ENCODE assay signal across 8 cellular contexts in genomic region chr5:132065351-132065937, GRCh38. TPM values are rescaled to one million over a fixed set of nuclear protein-coding genes. Genes with fewer than 3 reads are reported as not detected.
A peak's percentile ranks its signal among the peaks of the same experiment; 100 is the strongest.
DNase-seq lines count a peak whose midpoint lies in the region; ATAC-seq and TF ChIP-seq lines count a peak whose summit lies in the region.

No MANE protein-coding gene starts in this region.

- peaks cover 19% of the 10 kb centered on the region for H3K4me1 Mint-ChIP-seq in activated naive CD4-positive, alpha-beta T cell treated with anti-CD3 and anti-CD28 coated beads, Interleukin-2, amount 10 ng/mL, durations not matched to agents 7 days and 5 days

- H3K9me3 ChIP-seq in Peyer's patch (no peaks in the 10 kb centered on the region), heart left ventricle (no peaks in the 10 kb centered on the region)

- 56 to 64% (median 61%) methylated on average over 4 of the region's 4 CpGs for WGBS in heart left ventricle, 4 donors

- CTCF ChIA-PET in activated naive CD4-positive, alpha-beta T cell treated with anti-CD3 and anti-CD28 coated beads, Interleukin-2, amount 10 ng/mL, durations not matched to agents 7 days and 5 days (lab: Charles Lee), result interaction anchor here (0.6 to 5.7 kb wide), 12 partner anchors 28 to 435 kb away, joined by 3 to 64 read pairs (median 6); partner anchors contain the start of gene SLC22A5

- H3K36me3 ChIP-seq in Peyer's patch, result no peaks in the 10 kb centered on the region
- H3K36me3 ChIP-seq in heart left ventricle, result no peaks in the 10 kb centered on the region

- peak; percentile 40 to 73 (median 50) for ATAC-seq in heart left ventricle

- intact Hi-C loops in heart left ventricle (cut with DNase I), result loop anchor here in 6 of 10 donors (2.0 to 10.0 kb wide), 5 partner anchors 67 to 319 kb away; no protein-coding TSS in a partner anchor

- H3K27ac ChIP-seq in Peyer's patch, result no peak overlapping the region
- no peak overlapping the region for H3K27ac ChIP-seq in heart left ventricle

- DNase-seq in NCI-H345 (lab: John Stamatoyannopoulos, UW) (peak; percentile 11), NCI-H345 treated with DMSO at 0.1 percent for 48 hours (lab: John Stamatoyannopoulos, UW; ENCODE audit: unreplicated experiment) (no peak), HT1080 (ENCODE audit: low read depth) (peak; percentile 80), Peyer's patch (peak; percentile 57 to 78 (median 64)), heart left ventricle (peak in 4 of 5 donors; percentile 32 to 45 (median 44)), smooth muscle cell of the brain vasculature (ENCODE audit: low read depth, low spot score) (peak; percentile 28), hippocampal formation (lab: John Stamatoyannopoulos, UW) (no peak)
- DNase-seq in activated naive CD4-positive, alpha-beta T cell treated with anti-CD3 and anti-CD28 coated beads, Interleukin-2, amount 10 ng/mL, durations not matched to agents 7 days and 5 days, result peak; percentile 70

- H3K27me3 Mint-ChIP-seq in activated naive CD4-positive, alpha-beta T cell treated with anti-CD3 and anti-CD28 coated beads, Interleukin-2, amount 10 ng/mL, durations not matched to agents 7 days and 5 days, result peaks cover 57% of the 10 kb centered on the region

- no peaks in the 10 kb centered on the region for H3K36me3 Mint-ChIP-seq in activated naive CD4-positive, alpha-beta T cell treated with anti-CD3 and anti-CD28 coated beads, Interleukin-2, amount 10 ng/mL, durations not matched to agents 7 days and 5 days

- TF ChIP-seq CTCF in Peyer's patch (IDR thresholded peaks at IDR 0.05) (peak in 4 of 6 experiments; percentile 44 to 47 (median 44)), heart left ventricle (IDR thresholded peaks at IDR 0.05) (peak; percentile 34 to 60 (median 48))

- no peak for TF ChIP-seq POLR2A in Peyer's patch (IDR thresholded peaks at IDR 0.05)
- no peak for TF ChIP-seq POLR2A in heart left ventricle (IDR thresholded peaks at IDR 0.05)

- no peak overlapping the region for H3K4me3 Mint-ChIP-seq in activated naive CD4-positive, alpha-beta T cell treated with anti-CD3 and anti-CD28 coated beads, Interleukin-2, amount 10 ng/mL, durations not matched to agents 7 days and 5 days

- H3K27me3 ChIP-seq in Peyer's patch, result no peaks in the 10 kb centered on the region
- no peaks in the 10 kb centered on the region for H3K27me3 ChIP-seq in heart left ventricle

- H3K4me3 ChIP-seq in Peyer's patch (no peak overlapping the region), heart left ventricle (no peak overlapping the region)

- H3K4me1 ChIP-seq in Peyer's patch (no peaks in the 10 kb centered on the region), heart left ventricle (no peaks in the 10 kb centered on the region)

- no peak overlapping the region for H3K27ac Mint-ChIP-seq in activated naive CD4-positive, alpha-beta T cell treated with anti-CD3 and anti-CD28 coated beads, Interleukin-2, amount 10 ng/mL, durations not matched to agents 7 days and 5 days

- H3K9me3 Mint-ChIP-seq in activated naive CD4-positive, alpha-beta T cell treated with anti-CD3 and anti-CD28 coated beads, Interleukin-2, amount 10 ng/mL, durations not matched to agents 7 days and 5 days, result no peaks in the 10 kb centered on the region

RNA-seq across cellular contexts. Expression of gene IL3, which starts 5.0 kb away (rescaled TPM):
- not detected in 2 replicates for total RNA-seq in HT1080 (2014; rRNA removed; shearing (Covaris generic))
- not detected in 2 replicates for polyA plus RNA-seq in HT1080 (2015; cell fraction: cytosol; rRNA removed)
- polyA plus RNA-seq in HT1080 (2015; cell fraction: nucleus; rRNA removed), result not detected in 2 replicates
- total RNA-seq in Peyer's patch, result not detected
- not detected for total RNA-seq in heart left ventricle
- polyA plus RNA-seq in heart left ventricle, result not detected

RNA-seq across cellular contexts. Expression of gene CSF2, which starts 8.1 kb away (rescaled TPM):
- not detected in 2 replicates for total RNA-seq in HT1080 (2014; rRNA removed; shearing (Covaris generic))
- polyA plus RNA-seq in HT1080 (2015; cell fraction: cytosol; rRNA removed), result 0.24 and 0.43 TPM in 2 replicates
- polyA plus RNA-seq in HT1080 (2015; cell fraction: nucleus; rRNA removed), result not detected in 2 replicates
- total RNA-seq in Peyer's patch, result not detected
- under 1 TPM in 1 of 9 donors, not detected in 8; 0.67 TPM for total RNA-seq in heart left ventricle
- not detected for polyA plus RNA-seq in heart left ventricle

RNA-seq across cellular contexts. Expression of gene ACSL6, which starts 54.0 kb away (rescaled TPM):
- 0.03 and 0.06 TPM in 2 replicates for total RNA-seq in HT1080 (2014; rRNA removed; shearing (Covaris generic))
- 0.03 TPM in 1 of 2 replicates, not detected in the other for polyA plus RNA-seq in HT1080 (2015; cell fraction: cytosol; rRNA removed)
- polyA plus RNA-seq in HT1080 (2015; cell fraction: nucleus; rRNA removed), result 0.07 and 0.50 TPM in 2 replicates
- total RNA-seq in Peyer's patch (10 to 100 TPM in 1 of 4 donors, 1 to 10 TPM in 2, not detected in 1; 1.1 to 12.4 (median 7.4) TPM), heart left ventricle (1 to 10 TPM in 5 of 9 donors, under 1 TPM in 4; 0.53 to 3.8 (median 2.1) TPM)
- polyA plus RNA-seq in heart left ventricle, result 1 to 10 TPM in 1 of 2 donors, under 1 TPM in 1; 0.33 to 3.2 TPM

Comparison
In these comparisons a context has a peak if more than half of its experiments do, and no peak if none do; other contexts are left out.
1. DNase-seq: peak in NCI-H345 (single experiment), HT1080 (single experiment), Peyer's patch (3 of 3), activated naive CD4-positive, alpha-beta T cell treated with anti-CD3 and anti-CD28 coated beads, Interleukin-2, amount 10 ng/mL, durations not matched to agents 7 days and 5 days (single experiment), heart left ventricle (4 of 5) and smooth muscle cell of the brain vasculature (single experiment); none in NCI-H345 treated with DMSO at 0.1 percent for 48 hours (single experiment) and hippocampal formation (0 of 2).